8 cellular contexts compared by ENCODE assay signal in the genomic region with DNA sequence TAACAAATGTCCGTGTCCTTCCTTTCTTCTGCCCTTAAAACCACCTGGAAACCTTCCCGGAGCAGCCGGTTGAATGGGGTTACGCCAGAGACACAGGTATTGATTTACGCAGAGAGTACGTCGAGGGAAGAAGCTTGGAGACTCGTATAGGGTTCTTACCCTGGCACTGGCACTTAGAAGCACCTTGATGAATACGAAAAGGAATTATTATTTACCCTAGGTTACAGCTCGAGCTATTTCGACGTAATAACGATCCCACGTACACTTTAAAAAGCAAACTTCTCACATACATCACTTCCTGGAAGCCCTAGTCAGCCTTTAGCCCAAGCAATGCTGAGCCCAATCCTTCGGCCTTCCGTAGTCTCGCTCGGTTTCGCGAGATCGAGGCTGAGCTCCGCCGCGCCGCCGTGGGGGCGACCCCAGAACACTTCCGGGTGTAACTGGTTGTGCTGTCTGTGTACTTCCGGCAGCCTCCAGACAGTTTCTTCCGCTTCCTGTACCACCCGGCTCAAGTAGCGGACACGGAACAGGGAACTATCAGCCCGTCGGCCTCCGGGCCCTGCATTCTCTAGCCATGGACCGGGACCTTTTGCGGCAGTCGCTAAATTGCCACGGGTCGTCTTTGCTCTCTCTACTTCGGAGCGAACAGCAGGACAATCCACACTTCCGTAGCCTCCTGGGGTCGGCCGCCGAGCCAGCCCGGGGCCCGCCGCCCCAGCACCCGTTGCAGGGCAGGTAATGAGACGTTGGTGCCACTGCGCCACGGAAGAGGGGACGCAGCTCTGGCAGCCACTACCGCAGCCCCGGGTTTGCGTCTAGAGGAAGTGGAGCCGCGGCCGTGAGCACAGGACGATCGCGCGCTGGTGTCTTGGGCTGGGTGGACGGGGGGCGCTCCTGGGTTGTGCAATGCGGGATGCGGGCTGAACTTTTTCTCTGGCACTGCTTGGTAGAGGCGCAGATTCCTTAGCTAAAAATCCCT. TPM values are rescaled to one million over a fixed set of nuclear protein-coding genes. Genes with fewer than 3 reads are reported as not detected.
DNase-seq lines count a peak whose midpoint lies in the region; ATAC-seq and TF ChIP-seq lines count a peak whose summit lies in the region.

A gene with protein sequence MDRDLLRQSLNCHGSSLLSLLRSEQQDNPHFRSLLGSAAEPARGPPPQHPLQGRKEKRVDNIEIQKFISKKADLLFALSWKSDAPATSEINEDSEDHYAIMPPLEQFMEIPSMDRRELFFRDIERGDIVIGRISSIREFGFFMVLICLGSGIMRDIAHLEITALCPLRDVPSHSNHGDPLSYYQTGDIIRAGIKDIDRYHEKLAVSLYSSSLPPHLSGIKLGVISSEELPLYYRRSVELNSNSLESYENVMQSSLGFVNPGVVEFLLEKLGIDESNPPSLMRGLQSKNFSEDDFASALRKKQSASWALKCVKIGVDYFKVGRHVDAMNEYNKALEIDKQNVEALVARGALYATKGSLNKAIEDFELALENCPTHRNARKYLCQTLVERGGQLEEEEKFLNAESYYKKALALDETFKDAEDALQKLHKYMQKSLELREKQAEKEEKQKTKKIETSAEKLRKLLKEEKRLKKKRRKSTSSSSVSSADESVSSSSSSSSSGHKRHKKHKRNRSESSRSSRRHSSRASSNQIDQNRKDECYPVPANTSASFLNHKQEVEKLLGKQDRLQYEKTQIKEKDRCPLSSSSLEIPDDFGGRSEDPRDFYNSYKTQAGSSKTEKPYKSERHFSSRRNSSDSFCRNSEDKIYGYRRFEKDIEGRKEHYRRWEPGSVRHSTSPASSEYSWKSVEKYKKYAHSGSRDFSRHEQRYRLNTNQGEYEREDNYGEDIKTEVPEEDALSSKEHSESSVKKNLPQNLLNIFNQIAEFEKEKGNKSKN (plus strand): TSS at position 476 of the 979 bp plus-strand sequence. CDS start 99 bp downstream, at position 575.

- H3K4me3 ChIP-seq in left lung, result peak within 1 kb of the TSS; percentile 90 to 96

- peak within 1 kb of the TSS; percentile 89 to 97 for H3K27ac ChIP-seq in left lung

- H3K27me3 ChIP-seq in left lung, result peaks cover 0 to 13% of the 10 kb centered on the region in 2 donors

- ATAC-seq in GM19324 (IDR thresholded peaks at IDR 0.05; ENCODE audit: low FRiP score, unreplicated experiment) (peak; percentile 99), HG03469 (IDR thresholded peaks at IDR 0.05; ENCODE audit: unreplicated experiment) (peak; percentile 96), left lung (peak; percentile 99)

- DNase-seq in C1 segment of cervical spinal cord (lab: John Stamatoyannopoulos, UW) (peak; percentile 38 to 92 (median 87)), NCI-H69 (lab: John Stamatoyannopoulos, UW) (peak; percentile 99), dermis blood vessel endothelial cell (peak; percentile 96), left lung (peak; percentile 95 to 96)
- peak; percentile 91 for DNase-seq in activated CD4-positive, alpha-beta T cell treated with anti-CD3 and anti-CD28 coated beads, Interleukin-2, amount 50 U/mL, for 1 hour
- peak; percentile 85 to 89 for DNase-seq in stimulated activated CD4-positive, alpha-beta T cell treated with anti-CD3 and anti-CD28 coated beads, Interleukin-2, amount 100 ng/mL, for 48 hours

- intact Hi-C loops in left lung (cut with DNase I), result no loop called here

- H3K4me1 ChIP-seq in left lung, result peaks cover 12 to 19% of the 10 kb centered on the region in 2 donors

- TF ChIP-seq CTCF in left lung (IDR thresholded peaks at IDR 0.05), result no peak

- H3K36me3 ChIP-seq in left lung, result peaks cover 4 to 32% of the 10 kb centered on the region in 2 donors

- no peaks in the 10 kb centered on the region for H3K9me3 ChIP-seq in left lung

RNA-seq across cellular contexts. Expression of the gene that starts here (rescaled TPM):
- total RNA-seq in dermis blood vessel endothelial cell (40.0 and 66.4 TPM in 2 replicates), left lung (10 to 100 TPM; 39.5 to 44.4 TPM)

Comparison
In these comparisons a context has a peak if more than half of its experiments do, and no peak if none do; other contexts are left out.
1. Peak in every context shown above with its lines: DNase-seq, ATAC-seq, H3K4me3 ChIP-seq and H3K27ac ChIP-seq.